In genomic region chr2:221102896-221103688, GRCh38 we compare ENCODE assay signal across 12 cellular contexts.
DNase-seq lines count a peak whose midpoint lies in the region; ATAC-seq, FAIRE-seq and TF ChIP-seq lines count a peak whose summit lies in the region.
"Had no signal": no experiment of that assay in that cellular context is flagged by ENCODE, and none has a peak within 500 bp of the region (broad histone marks: within the 10 kb centered on the region; RNA-seq: fewer than 3 reads in every experiment).

No MANE protein-coding gene starts in this region.

- dilution Hi-C loops in keratinocyte (cut with MboI; ENCODE audit: extremely low pct_ligation_motif_present, low sequenced_read_pairs): no loop called here

- no peak for DNase-seq in keratinocyte (ENCODE audit: low read depth, low spot score)
- DNase-seq in stimulated activated CD4-positive, alpha-beta T cell treated with anti-CD3 and anti-CD28 coated beads, Interleukin-2, amount 100 ng/mL, for 24 hours: no peak
- DNase-seq in SJCRH30: no peak
- no peak for DNase-seq in caudate nucleus (lab: John Stamatoyannopoulos, UW)
- DNase-seq in Ammon's horn (ENCODE audit: low spot score): no peak
- DNase-seq: effector memory CD4-positive, alpha-beta T cell; naive thymus-derived CD8-positive, alpha-beta T cell; NCI-H1417; NCI-H524 treated with DMSO at 0.1 percent for 48 hours had no signal

- H3K9me1 ChIP-seq in keratinocyte (ENCODE audit: control insufficient read depth, extremely low read depth, insufficient read depth, low read length): no peaks in the 10 kb centered on the region

- no peak overlapping the region for H3K27ac ChIP-seq in keratinocyte (ENCODE audit: control insufficient read depth, insufficient read depth, low read length)
- no peak overlapping the region for H3K27ac ChIP-seq in SJCRH30
- no peak overlapping the region for H3K27ac ChIP-seq in caudate nucleus (ENCODE audit: low read depth, low read length)

- H2AFZ ChIP-seq in keratinocyte (ENCODE audit: control insufficient read depth, low read length): no peak overlapping the region

- H4K20me1 ChIP-seq in keratinocyte (ENCODE audit: control insufficient read depth, extremely low read depth, insufficient read depth, low read length): no peaks in the 10 kb centered on the region

- H3K4me1 ChIP-seq in keratinocyte (ENCODE audit: control insufficient read depth, extremely low read depth, insufficient read depth, low read length): peaks cover 32% of the 10 kb centered on the region
- H3K4me1 ChIP-seq in SJCRH30: peaks cover 9% of the 10 kb centered on the region

- peak overlapping the region; percentile 11 for H3K4me2 ChIP-seq in keratinocyte (ENCODE audit: control insufficient read depth, extremely low read depth, insufficient read depth, low read depth, low read length)

- no peak overlapping the region for H3K9ac ChIP-seq in keratinocyte (ENCODE audit: control insufficient read depth, extremely low read depth, insufficient read depth, low read length)

- H3K9me3 ChIP-seq in keratinocyte (ENCODE audit: control insufficient read depth, low read depth, low read length) (no peaks in the 10 kb centered on the region), SJCRH30 (replicated peaks) (no peaks in the 10 kb centered on the region)

- no peaks in the 10 kb centered on the region for H3K79me2 ChIP-seq in keratinocyte (ENCODE audit: control insufficient read depth, insufficient read depth, low read length)

- peak; percentile 94 for FAIRE-seq in keratinocyte (lab: Jason Lieb, UNC)

- ATAC-seq in GM18867 (IDR thresholded peaks at IDR 0.05; ENCODE audit: unreplicated experiment) (peak; percentile 69), GM21526 (IDR thresholded peaks at IDR 0.05; ENCODE audit: low FRiP score, unreplicated experiment) (peak; percentile 56), HG03432 (IDR thresholded peaks at IDR 0.05; ENCODE audit: unreplicated experiment) (peak; percentile 74)
- ATAC-seq: naive thymus-derived CD8-positive, alpha-beta T cell had no signal

- no peaks in the 10 kb centered on the region for H3K36me3 ChIP-seq in keratinocyte (ENCODE audit: control insufficient read depth in 2 of 2, extremely low read depth in 1 of 2, insufficient read depth in 2 of 2, low read length in 2 of 2)
- H3K36me3 ChIP-seq in SJCRH30: no peaks in the 10 kb centered on the region

- H3K4me3 ChIP-seq in keratinocyte (ENCODE audit: control insufficient read depth in 2 of 3, extremely low read depth in 1 of 3, insufficient read depth in 2 of 3, low read depth in 1 of 3, low read length in 3 of 3): no peak overlapping the region
- H3K4me3 ChIP-seq in SJCRH30: no peak overlapping the region

- TF ChIP-seq CTCF in keratinocyte (optimal IDR thresholded peaks at IDR 0.05 in 1 of 3, IDR thresholded peaks at IDR 0.05 in 1 of 3, conservative IDR thresholded peaks at IDR 0.05 in 1 of 3; ENCODE audit: extremely low read depth in 1 of 3, insufficient read depth in 2 of 3, low read length in 3 of 3): no peak

- H3K27me3 ChIP-seq in keratinocyte (ENCODE audit: control insufficient read depth, extremely low read depth, insufficient read depth, low read length) (no peaks in the 10 kb centered on the region), SJCRH30 (no peaks in the 10 kb centered on the region)
